Comparison of ENCODE assay signal across 6 cellular contexts in the genomic region with DNA sequence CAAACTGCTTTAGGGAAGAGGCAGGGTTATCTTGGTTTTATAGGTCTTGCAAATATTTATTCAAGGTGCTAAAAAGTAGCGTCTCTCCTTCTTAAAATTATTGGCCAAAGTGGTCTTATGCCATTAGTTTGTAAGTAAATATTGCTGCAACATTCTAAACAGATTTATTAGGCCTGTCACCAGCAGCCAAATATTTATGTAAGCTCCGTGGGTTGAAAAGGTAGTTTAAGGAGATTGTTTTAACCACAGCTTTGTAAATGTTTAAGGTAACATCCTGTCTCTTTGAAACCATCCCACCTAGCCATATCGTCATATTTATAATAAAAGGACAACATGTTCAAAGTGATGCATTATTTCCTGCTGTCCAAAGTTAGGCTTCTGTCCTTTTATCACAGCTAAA.
"Had no signal": no experiment of that assay in that cellular context is flagged by ENCODE, and none has a peak within 500 bp of the region (broad histone marks: within the 10 kb centered on the region; RNA-seq: fewer than 3 reads in every experiment).

No MANE protein-coding gene starts in this region.

- H2AFZ ChIP-seq: GM23338 had no signal

- DNase-seq: H9, HCEC 1CT had no signal

- H3K9me3 Mint-ChIP-seq: GM23338, H9 had no signal

- H3K4me2 ChIP-seq: GM23338 had no signal

- H3K4me1 Mint-ChIP-seq: GM23338 had no signal

- H3K4me3 ChIP-seq: GM23338, K562 had no signal

- H3K4me3 Mint-ChIP-seq: GM23338, H9 had no signal

- H3K27ac ChIP-seq: HL-60 had no signal

- ATAC-seq: GM23338, HepG2, K562 had no signal

- H3K27ac Mint-ChIP-seq: GM23338, H9 had no signal
